In genomic region chr3:175121225-175121624, GRCh38 we compare ENCODE assay signal across 1 cellular context.
TF ChIP-seq lines count a peak whose summit lies in the region.

No MANE protein-coding gene starts in this region.

TF ChIP-seq in GM12878, 131 proteins besides CTCF, POLR2A, EP300 and RAD21 (continued from another document):
- TF ChIP-seq ZBTB40 (IDR thresholded peaks at IDR 0.05; ENCODE audit: borderline replicate concordance) (no peak), GABPA (IDR thresholded peaks at IDR 0.05; ENCODE audit: low read depth) (no peak), YY1 (IDR thresholded peaks at IDR 0.05; ENCODE audit: low read depth, low read length) (no peak), SP1 (IDR thresholded peaks at IDR 0.05; ENCODE audit: low read depth, low read length) (no peak), TCF12 (IDR thresholded peaks at IDR 0.05; ENCODE audit: low read depth, low read length) (no peak), HDGF (IDR thresholded peaks at IDR 0.05) (no peak), RB1 (IDR thresholded peaks at IDR 0.05; ENCODE audit: borderline replicate concordance) (no peak), CBX3 (IDR thresholded peaks at IDR 0.05; ENCODE audit: borderline replicate concordance, low read depth) (no peak), KAT2A (conservative IDR thresholded peaks at IDR 0.05; ENCODE audit: control insufficient read depth, low read depth, low read length) (no peak)
